17 cellular contexts compared by ENCODE assay signal in genomic region chr6:134374486-134374885, GRCh38. TPM values are rescaled to one million over a fixed set of nuclear protein-coding genes. Genes with fewer than 3 reads are reported as not detected.
DNase-seq lines count a peak whose midpoint lies in the region; TF ChIP-seq lines count a peak whose summit lies in the region.
"Had no signal": no experiment of that assay in that cellular context is flagged by ENCODE, and none has a peak within 500 bp of the region (broad histone marks: within the 10 kb centered on the region; RNA-seq: fewer than 3 reads in every experiment).

No MANE protein-coding gene starts in this region.

- H3K4me1 Mint-ChIP-seq in type B pancreatic cell (ENCODE audit: unreplicated experiment) (peaks cover 17% of the 10 kb centered on the region), endothelial cell (ENCODE audit: unreplicated experiment) (no peaks in the 10 kb centered on the region)

- peak overlapping the region; percentile 79 to 98 (median 88) for H3K27ac ChIP-seq in BLaER1 treated with 17β-estradiol and CSF1 and Interleukin-3, amounts not matched to agents 10 nM and 100 nM
- no peak overlapping the region for H3K27ac ChIP-seq in HEK293 (ENCODE audit: extremely low read depth, low read depth, low read length)
- H3K27ac ChIP-seq in osteoblast (ENCODE audit: low read depth, low read length), result peak overlapping the region; percentile 89
- H3K27ac ChIP-seq: SJSA1 had no signal

- TF ChIP-seq CTCF in HEK293 (tag by site-specific recombination; IDR thresholded peaks at IDR 0.05), result no peak
- no peak for TF ChIP-seq CTCF in osteoblast (IDR thresholded peaks at IDR 0.05; ENCODE audit: extremely low read depth, low read depth, low read length)
- no peak for TF ChIP-seq CTCF in type B pancreatic cell (conservative IDR thresholded peaks at IDR 0.05)
- TF ChIP-seq CTCF in endothelial cell (IDR thresholded peaks at IDR 0.05; ENCODE audit: unreplicated experiment), result no peak

- no peak overlapping the region for H2AFZ ChIP-seq in osteoblast (ENCODE audit: low read length)

- peaks cover 24 to 93% (median 48%) of the 10 kb centered on the region in 10 experiments for H3K4me1 ChIP-seq in BLaER1 treated with 17β-estradiol and CSF1 and Interleukin-3, amounts not matched to agents 10 nM and 100 nM
- H3K4me1 ChIP-seq in HEK293 (ENCODE audit: control insufficient read depth, insufficient read depth, low read length) (no peaks in the 10 kb centered on the region), osteoblast (ENCODE audit: insufficient read depth, low read length) (peaks cover 23% of the 10 kb centered on the region)

- peaks cover 3% of the 10 kb centered on the region for H3K27me3 Mint-ChIP-seq in type B pancreatic cell
- peaks cover 1% of the 10 kb centered on the region for H3K27me3 Mint-ChIP-seq in endothelial cell (ENCODE audit: unreplicated experiment)
- H3K27me3 Mint-ChIP-seq: stimulated activated naive B cell treated with anti-CD40 and anti-IgM and Interleukin-4, amounts not matched to agents 10 μg/mL and 1 μg/mL and 100 μg/mL, for 72 hours had no signal

- H3K27me3 ChIP-seq in BLaER1 treated with 17β-estradiol and CSF1 and Interleukin-3, amounts not matched to agents 10 nM and 100 nM, result no peaks in the 10 kb centered on the region
- no peaks in the 10 kb centered on the region for H3K27me3 ChIP-seq in osteoblast (ENCODE audit: insufficient read depth, low read length)
- H3K27me3 ChIP-seq: SJSA1 had no signal

- H3K9ac ChIP-seq in BLaER1 treated with 17β-estradiol and CSF1 and Interleukin-3, amounts not matched to agents 10 nM and 100 nM, result peak overlapping the region; percentile 16 to 78 (median 66); a peak in 13 of 22 replicates

- CTCF ChIA-PET in HEK293 (lab: Yijun Ruan, JAX), result interaction anchor here (0.5 kb wide), 1 partner anchor 111 kb away, joined by 4 read pairs; no protein-coding TSS in a partner anchor

- no peaks in the 10 kb centered on the region for H4K20me1 ChIP-seq in BLaER1 treated with 17β-estradiol and CSF1 and Interleukin-3, amounts not matched to agents 10 nM and 100 nM
- H4K20me1 ChIP-seq in osteoblast (ENCODE audit: insufficient read depth, low read length), result no peaks in the 10 kb centered on the region

- no peaks in the 10 kb centered on the region for H3K79me2 ChIP-seq in osteoblast (ENCODE audit: insufficient read depth, low read length)

- H3K9me3 ChIP-seq in BLaER1 treated with 17β-estradiol and CSF1 and Interleukin-3, amounts not matched to agents 10 nM and 100 nM (replicated peaks in 1 of 11), result peaks cover 0 to 12% (median 0%) of the 10 kb centered on the region in 11 experiments; a peak in 4 of 22 replicates
- H3K9me3 ChIP-seq in HEK293 (ENCODE audit: control insufficient read depth, insufficient read depth, low read depth, low read length) (no peaks in the 10 kb centered on the region), osteoblast (ENCODE audit: low read depth, low read length) (no peaks in the 10 kb centered on the region)
- H3K9me3 ChIP-seq: SJSA1 had no signal

- H3K36me3 Mint-ChIP-seq in type B pancreatic cell, result no peaks in the 10 kb centered on the region
- no peaks in the 10 kb centered on the region for H3K36me3 Mint-ChIP-seq in endothelial cell (ENCODE audit: low read depth, unreplicated experiment)
- H3K36me3 Mint-ChIP-seq: stimulated activated naive B cell treated with anti-CD40 and anti-IgM and Interleukin-4, amounts not matched to agents 10 μg/mL and 1 μg/mL and 100 μg/mL, for 72 hours had no signal

- H3K9me3 Mint-ChIP-seq in type B pancreatic cell, result peaks cover 10% of the 10 kb centered on the region
- H3K9me3 Mint-ChIP-seq in endothelial cell (ENCODE audit: unreplicated experiment), result no peaks in the 10 kb centered on the region
- H3K9me3 Mint-ChIP-seq: stimulated activated naive B cell treated with anti-CD40 and anti-IgM and Interleukin-4, amounts not matched to agents 10 μg/mL and 1 μg/mL and 100 μg/mL, for 72 hours had no signal

- DNase-seq in cerebellum (ENCODE audit: low spot score) (peak; percentile 11), osteoblast (ENCODE audit: insufficient read length, low spot score, missing footprints) (no peak), type B pancreatic cell (ENCODE audit: extremely low spot score, unreplicated experiment) (no peak), Ammon's horn (ENCODE audit: low spot score) (no peak), endothelial cell (ENCODE audit: low spot score) (no peak), HT-29 (ENCODE audit: low spot score) (no peak)
- DNase-seq: activated CD8-positive, alpha-beta memory T cell treated with anti-CD3 and anti-CD28 coated beads, Interleukin-2, amount 50 U/mL, for 4 hours; amygdala; COR-L47; mesendoderm; NCI-H1105 treated with DMSO at 0.1 percent for 48 hours; NCI-H526 treated with DMSO at 0.1 percent for 48 hours; stimulated activated CD4-positive, alpha-beta T cell treated with anti-CD3 and anti-CD28 coated beads, Interleukin-1b, Interleukin-23, amount 100 ng/mL, for 48 hours; stimulated activated naive B cell treated with anti-CD40 and anti-IgM and Interleukin-4, amounts not matched to agents 10 μg/mL and 1 μg/mL and 100 μg/mL, for 72 hours had no signal

- H3K4me2 ChIP-seq in BLaER1 treated with 17β-estradiol and CSF1 and Interleukin-3, amounts not matched to agents 10 nM and 100 nM, result peak overlapping the region; percentile 43 to 83 (median 69)
- no peak overlapping the region for H3K4me2 ChIP-seq in osteoblast (ENCODE audit: insufficient read depth, low read length)

- H3K4me3 ChIP-seq in BLaER1 treated with 17β-estradiol and CSF1 and Interleukin-3, amounts not matched to agents 10 nM and 100 nM, result no peak overlapping the region
- H3K4me3 ChIP-seq in HEK293 (ENCODE audit: low read depth, low read length) (no peak overlapping the region), osteoblast (ENCODE audit: insufficient read depth, low read length) (no peak overlapping the region)
- H3K4me3 ChIP-seq: SJSA1 had no signal

- H3K4me3 Mint-ChIP-seq in type B pancreatic cell (no peak overlapping the region), endothelial cell (ENCODE audit: unreplicated experiment) (no peak overlapping the region)
- H3K4me3 Mint-ChIP-seq: stimulated activated naive B cell treated with anti-CD40 and anti-IgM and Interleukin-4, amounts not matched to agents 10 μg/mL and 1 μg/mL and 100 μg/mL, for 72 hours had no signal

- H3K27ac Mint-ChIP-seq in type B pancreatic cell, result no peak overlapping the region
- no peak overlapping the region for H3K27ac Mint-ChIP-seq in endothelial cell (ENCODE audit: unreplicated experiment)

- H3K36me3 ChIP-seq in BLaER1 treated with 17β-estradiol and CSF1 and Interleukin-3, amounts not matched to agents 10 nM and 100 nM, result no peaks in the 10 kb centered on the region
- H3K36me3 ChIP-seq in HEK293 (ENCODE audit: control insufficient read depth in 2 of 2, insufficient read depth in 1 of 2, low read length in 2 of 2) (no peaks in the 10 kb centered on the region), osteoblast (ENCODE audit: insufficient read depth, low read length) (no peaks in the 10 kb centered on the region)
- H3K36me3 ChIP-seq: SJSA1 had no signal

- POLR2A ChIA-PET in HEK293 (lab: Yijun Ruan, JAX), result no interaction called here

TF ChIP-seq in HEK293, 187 proteins besides CTCF, POLR2A, EP300 and RAD21:
- TF ChIP-seq ZNF311 (tag by site-specific recombination; IDR thresholded peaks at IDR 0.05; ENCODE audit: borderline replicate concordance) (no peak), ZNF623 (tag by site-specific recombination; IDR thresholded peaks at IDR 0.05) (peak; percentile 39; the same call in 1 of the 2 replicates), ZNF501 (tag by site-specific recombination; IDR thresholded peaks at IDR 0.05) (no peak)

RNA-seq across cellular contexts. Expression of gene SGK1, which starts 56.6 kb away (rescaled TPM):
- total RNA-seq in cerebellum (55.3 TPM), osteoblast (69.8 and 91.6 TPM in 2 replicates), type B pancreatic cell (ENCODE audit: low replicate concordance) (52.6 and 56.1 TPM in 2 replicates), endothelial cell (ENCODE audit: unreplicated experiment) (7.2 TPM)
- total RNA-seq in HT-29 (2014; rRNA removed; shearing (Covaris generic)), result 184 and 186 TPM in 2 replicates
